In genomic region chr3:177283983-177284382, GRCh38 we compare ENCODE assay signal across 16 cellular contexts.
DNase-seq lines count a peak whose midpoint lies in the region; ATAC-seq and TF ChIP-seq lines count a peak whose summit lies in the region.
"Had no signal": no experiment of that assay in that cellular context is flagged by ENCODE, and none has a peak within 500 bp of the region (broad histone marks: within the 10 kb centered on the region; RNA-seq: fewer than 3 reads in every experiment).

No MANE protein-coding gene starts in this region.

- DNase-seq in CD14-positive monocyte (ENCODE audit: low spot score) (no peak), NK-92 (lab: John Stamatoyannopoulos, UW; ENCODE audit: unreplicated experiment) (no peak), T-helper 17 cell (no peak), NCI-H446 treated with DMSO at 0.1 percent for 48 hours (lab: John Stamatoyannopoulos, UW) (no peak)
- no peak for DNase-seq in activated naive CD8-positive, alpha-beta T cell treated with anti-CD3 and anti-CD28 coated beads, Interleukin-2, amount 10 ng/mL, durations not matched to agents 7 days and 5 days
- DNase-seq in stimulated activated CD4-positive, alpha-beta T cell treated with anti-CD3 and anti-CD28 coated beads, Interleukin-4, amount 100 ng/mL, for 4 hours = no peak
- DNase-seq: DMS153, NCI-H526 treated with DMSO at 0.1 percent for 48 hours had no signal

- peak overlapping the region; percentile 32; the same call in 1 of the 2 replicates for H3K27ac ChIP-seq in HUES6 (ENCODE audit: low read depth, low read length)
- peak overlapping the region; percentile 29 for H3K27ac ChIP-seq in mesodermal cell (ENCODE audit: low read depth, low read length, severe bottlenecking)
- H3K27ac ChIP-seq: BLaER1, foreskin keratinocyte, thoracic aorta had no signal

- POLR2A ChIA-PET in activated naive CD8-positive, alpha-beta T cell treated with anti-CD3 and anti-CD28 coated beads, Interleukin-2, amount 10 ng/mL, durations not matched to agents 7 days and 5 days (lab: Charles Lee) = no interaction called here

- H3K4me3 Mint-ChIP-seq in CD14-positive monocyte = no peak overlapping the region
- peak overlapping the region; percentile 49 for H3K4me3 Mint-ChIP-seq in activated naive CD8-positive, alpha-beta T cell treated with anti-CD3 and anti-CD28 coated beads, Interleukin-2, amount 10 ng/mL, durations not matched to agents 7 days and 5 days
- H3K4me3 Mint-ChIP-seq in T-helper 17 cell = no peak overlapping the region
- H3K4me3 Mint-ChIP-seq: activated naive CD4-positive, alpha-beta T cell treated with anti-CD3 and anti-CD28 coated beads, Interleukin-2, amount 50 U/mL, for 24 hours; natural killer cell treated with Interleukin-12 subunit alpha and Interleukin-12 subunit beta and Interleukin-15 and Interleukin-18, amount 100 ng/mL, for 72 hours; T-helper 1 cell treated with Interleukin-12 subunit alpha and Interleukin-12 subunit beta and Interleukin-4 antibody, amounts not matched to agents 30 μg/mL and 1 μg/mL, for 36 hours had no signal

- H3K4me1 ChIP-seq in HUES6 (ENCODE audit: control insufficient read depth, insufficient read depth, low read length) = peaks cover 32% of the 10 kb centered on the region
- peaks cover 11% of the 10 kb centered on the region for H3K4me1 ChIP-seq in mesodermal cell (ENCODE audit: control insufficient read depth, insufficient read depth, low read length, poor library complexity, severe bottlenecking)
- H3K4me1 ChIP-seq: foreskin keratinocyte had no signal

- peaks cover 0 to 3% (median 0%) of the 10 kb centered on the region in 3 donors for H3K27me3 Mint-ChIP-seq in CD14-positive monocyte (ENCODE audit: low read depth in 3 of 3)
- H3K27me3 Mint-ChIP-seq in activated naive CD8-positive, alpha-beta T cell treated with anti-CD3 and anti-CD28 coated beads, Interleukin-2, amount 10 ng/mL, durations not matched to agents 7 days and 5 days = no peaks in the 10 kb centered on the region
- no peaks in the 10 kb centered on the region for H3K27me3 Mint-ChIP-seq in T-helper 17 cell
- H3K27me3 Mint-ChIP-seq: activated naive CD4-positive, alpha-beta T cell treated with anti-CD3 and anti-CD28 coated beads, Interleukin-2, amount 50 U/mL, for 24 hours; natural killer cell treated with Interleukin-12 subunit alpha and Interleukin-12 subunit beta and Interleukin-15 and Interleukin-18, amount 100 ng/mL, for 72 hours had no signal

- intact Hi-C loops in CD14-positive monocyte (cut with micrococcal nuclease) = no loop called here

- WGBS in mesodermal cell (ENCODE audit: insufficient coverage in 2 of 2), 2 experiments = no CpG with 5 or more reads among the region's 2 CpGs

- H3K9me3 Mint-ChIP-seq in CD14-positive monocyte = peaks cover 4 to 12% (median 8%) of the 10 kb centered on the region in 7 donors
- H3K9me3 Mint-ChIP-seq in activated naive CD8-positive, alpha-beta T cell treated with anti-CD3 and anti-CD28 coated beads, Interleukin-2, amount 10 ng/mL, durations not matched to agents 7 days and 5 days = peaks cover 3% of the 10 kb centered on the region
- H3K9me3 Mint-ChIP-seq: activated naive CD4-positive, alpha-beta T cell treated with anti-CD3 and anti-CD28 coated beads, Interleukin-2, amount 50 U/mL, for 24 hours; natural killer cell treated with Interleukin-12 subunit alpha and Interleukin-12 subunit beta and Interleukin-15 and Interleukin-18, amount 100 ng/mL, for 72 hours had no signal

- ATAC-seq in activated naive CD8-positive, alpha-beta T cell treated with anti-CD3 and anti-CD28 coated beads, Interleukin-2, amount 10 ng/mL, durations not matched to agents 7 days and 5 days (ENCODE audit: low read depth) = no peak
- ATAC-seq in T-helper 17 cell = no peak
- ATAC-seq: natural killer cell treated with Interleukin-12 subunit alpha and Interleukin-12 subunit beta and Interleukin-15 and Interleukin-18, amount 100 ng/mL, for 72 hours had no signal

- H3K36me3 ChIP-seq in HUES6 (ENCODE audit: control insufficient read depth, insufficient read depth, low read length) (no peaks in the 10 kb centered on the region), mesodermal cell (ENCODE audit: control insufficient read depth, insufficient read depth, low read length) (no peaks in the 10 kb centered on the region)
- H3K36me3 ChIP-seq: BLaER1, thoracic aorta had no signal

- no peaks in the 10 kb centered on the region for H3K27me3 ChIP-seq in HUES6 (ENCODE audit: control insufficient read depth, insufficient read depth, low read length)
- H3K27me3 ChIP-seq: BLaER1, foreskin keratinocyte had no signal

- H3K9ac ChIP-seq in HUES6 (ENCODE audit: low read length) = no peak overlapping the region
- H3K9ac ChIP-seq: BLaER1 had no signal

- H3K27ac Mint-ChIP-seq in CD14-positive monocyte (peak overlapping the region; percentile 19 to 93 (median 90)), T-helper 17 cell (no peak overlapping the region)
- H3K27ac Mint-ChIP-seq in activated naive CD8-positive, alpha-beta T cell treated with anti-CD3 and anti-CD28 coated beads, Interleukin-2, amount 10 ng/mL, durations not matched to agents 7 days and 5 days = peak overlapping the region; percentile 80
- H3K27ac Mint-ChIP-seq: activated naive CD4-positive, alpha-beta T cell treated with anti-CD3 and anti-CD28 coated beads, Interleukin-2, amount 50 U/mL, for 24 hours; natural killer cell treated with Interleukin-12 subunit alpha and Interleukin-12 subunit beta and Interleukin-15 and Interleukin-18, amount 100 ng/mL, for 72 hours had no signal

- H3K36me3 Mint-ChIP-seq in CD14-positive monocyte (no peaks in the 10 kb centered on the region), T-helper 17 cell (ENCODE audit: low read depth) (no peaks in the 10 kb centered on the region)
- peaks cover 13% of the 10 kb centered on the region for H3K36me3 Mint-ChIP-seq in activated naive CD8-positive, alpha-beta T cell treated with anti-CD3 and anti-CD28 coated beads, Interleukin-2, amount 10 ng/mL, durations not matched to agents 7 days and 5 days
- H3K36me3 Mint-ChIP-seq: activated naive CD4-positive, alpha-beta T cell treated with anti-CD3 and anti-CD28 coated beads, Interleukin-2, amount 50 U/mL, for 24 hours; natural killer cell treated with Interleukin-12 subunit alpha and Interleukin-12 subunit beta and Interleukin-15 and Interleukin-18, amount 100 ng/mL, for 72 hours had no signal

- H3K4me3 ChIP-seq in HUES6 (ENCODE audit: low read depth, low read length) (no peak overlapping the region), mesodermal cell (ENCODE audit: extremely low read depth, insufficient read depth, low read length, poor library complexity, severe bottlenecking) (no peak overlapping the region)
- H3K4me3 ChIP-seq: BLaER1, thoracic aorta had no signal

- H3K4me1 Mint-ChIP-seq in CD14-positive monocyte = peaks cover 47% of the 10 kb centered on the region
- peaks cover 24% of the 10 kb centered on the region for H3K4me1 Mint-ChIP-seq in activated naive CD8-positive, alpha-beta T cell treated with anti-CD3 and anti-CD28 coated beads, Interleukin-2, amount 10 ng/mL, durations not matched to agents 7 days and 5 days
- peaks cover 16% of the 10 kb centered on the region for H3K4me1 Mint-ChIP-seq in T-helper 17 cell

- peaks cover 3% of the 10 kb centered on the region; the same call in 1 of the 2 replicates for H3K9me3 ChIP-seq in HUES6 (ENCODE audit: control insufficient read depth, insufficient read depth, low read depth, low read length)
- peaks cover 5% of the 10 kb centered on the region for H3K9me3 ChIP-seq in mesodermal cell (ENCODE audit: control insufficient read depth, low read length)
- H3K9me3 ChIP-seq in T-helper 17 cell (ENCODE audit: control insufficient read depth, low read length, poor library complexity, severe bottlenecking) = no peaks in the 10 kb centered on the region
- H3K9me3 ChIP-seq: thoracic aorta had no signal

- TF ChIP-seq CTCF in CD14-positive monocyte (IDR thresholded peaks at IDR 0.05) = no peak
